ENCODE assay signal across 35 cellular contexts in genomic region chr4:70676554-70677090, GRCh38. TPM values are rescaled to one million over a fixed set of nuclear protein-coding genes. Genes with fewer than 3 reads are reported as not detected.
DNase-seq lines count a peak whose midpoint lies in the region; ATAC-seq and TF ChIP-seq lines count a peak whose summit lies in the region.
"Had no signal": no experiment of that assay in that cellular context is flagged by ENCODE, and none has a peak within 500 bp of the region (broad histone marks: within the 10 kb centered on the region; RNA-seq: fewer than 3 reads in every experiment).

No MANE protein-coding gene starts in this region.

- DNase-seq in activated naive CD4-positive, alpha-beta T cell treated with anti-CD3 and anti-CD28 coated beads, Interleukin-2, amount 10 ng/mL, durations not matched to agents 7 days and 5 days, result no peak
- DNase-seq in activated naive CD4-positive, alpha-beta T cell (lab: John Stamatoyannopoulos, UW), result no peak
- no peak for DNase-seq in HCT116 (ENCODE audit: low read depth, low spot score)
- peak; percentile 56 for DNase-seq in OCI-LY7 (ENCODE audit: low spot score)
- DNase-seq in DMS79 (lab: John Stamatoyannopoulos, UW), result no peak
- no peak for DNase-seq in esophagus muscularis mucosa (ENCODE audit: extremely low spot score)
- DNase-seq: activated CD4-positive, alpha-beta memory T cell treated with anti-CD3 and anti-CD28 coated beads for 36 hours; caudate nucleus; cortex of kidney; effector memory CD4-positive, alpha-beta T cell; hypothalamus; KG1; lower lobe of right lung; natural killer cell; NCI-H1436; NCI-H446; NCI-H82; nucleus accumbens; OCI-M1; right lobe of liver; spleen; stimulated activated CD4-positive, alpha-beta T cell treated with anti-CD3 and anti-CD28 coated beads, Interleukin-2, amount 100 ng/mL, for 24 hours; T-helper 2 cell; testis had no signal

- H3K27ac ChIP-seq in HCT116 (ENCODE audit: low read depth, low read length) (no peak overlapping the region), OCI-LY7 (ENCODE audit: low read depth, low read length, poor library complexity, severe bottlenecking) (peak overlapping the region; percentile 97), esophagus muscularis mucosa (replicated peaks in 1 of 4) (no peak overlapping the region)
- H3K27ac ChIP-seq: A549, epithelial cell of prostate, lower lobe of right lung, prostate gland, right lobe of liver, testis had no signal

- CTCF ChIA-PET in activated naive CD4-positive, alpha-beta T cell treated with anti-CD3 and anti-CD28 coated beads, Interleukin-2, amount 10 ng/mL, durations not matched to agents 7 days and 5 days (lab: Charles Lee), result interaction anchor here (0.7 to 2.3 kb wide), 3 partner anchors 9 to 1419 kb away, joined by 3 to 5 read pairs (median 3); no protein-coding TSS in a partner anchor
- CTCF ChIA-PET in HCT116 (lab: Charles Lee) (no interaction called here), OCI-LY7 (lab: Charles Lee; ENCODE audit: unreplicated experiment) (interaction anchor here (0.5 to 2.0 kb wide), 4 partner anchors 10 to 319 kb away, joined by 3 to 13 read pairs (median 6); partner anchors contain the start of gene JCHAIN)

- peaks cover 5% of the 10 kb centered on the region for H3K27me3 Mint-ChIP-seq in activated naive CD4-positive, alpha-beta T cell treated with anti-CD3 and anti-CD28 coated beads, Interleukin-2, amount 10 ng/mL, durations not matched to agents 7 days and 5 days
- peaks cover 4% of the 10 kb centered on the region for H3K27me3 Mint-ChIP-seq in activated T-helper 17 cell treated with anti-CD3 and anti-CD28 coated beads, Interleukin-2, amount 50 U/mL, for 72 hours
- H3K27me3 Mint-ChIP-seq: stimulated activated naive CD8-positive, alpha-beta T cell treated with anti-CD3 and anti-CD28 coated beads, Interleukin-15, Interleukin-2, amounts not matched to agents 100 ng/mL and 50 ng/mL, for 24 hours had no signal

- H3K36me3 ChIP-seq in HCT116 (ENCODE audit: control insufficient read depth in 1 of 2, insufficient read depth in 2 of 2, low read length in 2 of 2) (no peaks in the 10 kb centered on the region), OCI-LY7 (ENCODE audit: insufficient read depth, low read length) (no peaks in the 10 kb centered on the region), esophagus muscularis mucosa (no peaks in the 10 kb centered on the region)
- H3K36me3 ChIP-seq: lower lobe of right lung, prostate gland, right lobe of liver, spleen had no signal

- RAD21 ChIA-PET in HCT116 (lab: Charles Lee; ENCODE audit: low non-redundant PET in 1 of 2, low total read pairs in 2 of 2, uncharacterized antibody in 2 of 2, unreplicated experiment in 2 of 2), result no interaction called here

- H3K4me3 ChIP-seq in HCT116 (replicated peaks in 1 of 2; ENCODE audit: low read depth in 1 of 2, low read length in 2 of 2), result no peak overlapping the region
- peak overlapping the region; percentile 58 for H3K4me3 ChIP-seq in OCI-LY7 (ENCODE audit: low read depth, low read length, poor library complexity, severe bottlenecking)
- H3K4me3 ChIP-seq in esophagus muscularis mucosa, result no peak overlapping the region
- H3K4me3 ChIP-seq: A549, lower lobe of right lung, prostate gland, right lobe of liver, spleen, testis had no signal

- no peaks in the 10 kb centered on the region for H3K27me3 ChIP-seq in HCT116 (ENCODE audit: insufficient read depth, low read length)
- no peaks in the 10 kb centered on the region for H3K27me3 ChIP-seq in esophagus muscularis mucosa
- H3K27me3 ChIP-seq: right lobe of liver, spleen, testis had no signal

- no peak overlapping the region for H3K9ac ChIP-seq in HCT116 (ENCODE audit: low read length)

- H3K9me2 ChIP-seq in HCT116 (ENCODE audit: insufficient read depth) (no peaks in the 10 kb centered on the region), OCI-LY7 (ENCODE audit: insufficient read depth, low read length) (no peaks in the 10 kb centered on the region)

- H2AFZ ChIP-seq in HCT116 (ENCODE audit: low read depth, low read length, poor library complexity, severe bottlenecking) (peak overlapping the region; percentile 87), OCI-LY7 (ENCODE audit: low read length) (no peak overlapping the region; the same call in 1 of the 2 replicates)

- BruUV-seq in HCT116 (replicated peaks; lab: Mats Ljungman, UMichigan) (no TSS peak), OCI-LY7 (replicated peaks; lab: Mats Ljungman, UMichigan) (no TSS peak)

- ATAC-seq in HCT116, result no peak
- ATAC-seq in HG03280 (IDR thresholded peaks at IDR 0.05; ENCODE audit: unreplicated experiment), result no peak
- ATAC-seq in activated T-helper 17 cell treated with anti-CD3 and anti-CD28 coated beads, Interleukin-2, amount 50 U/mL, for 72 hours (replicated peaks), result no peak
- ATAC-seq: A549; activated CD4-positive, CD25-positive, alpha-beta regulatory T cell treated with anti-CD3 and anti-CD28 coated beads, Interleukin-2, amount 50 U/mL, for 24 hours; lower lobe of right lung; natural killer cell; right lobe of liver had no signal

- intact Hi-C loops in HCT116 (cut with micrococcal nuclease) (no loop called here), OCI-LY7 (cut with micrococcal nuclease; ENCODE audit: unreplicated experiment) (no loop called here), esophagus muscularis mucosa (cut with DNase I) (no loop called here)

- peak overlapping the region; percentile 53; the same call in 1 of the 2 replicates for H3K4me2 ChIP-seq in HCT116 (ENCODE audit: low read length)
- H3K4me2 ChIP-seq in OCI-LY7 (ENCODE audit: low read length), result peak overlapping the region; percentile 76
- H3K4me2 ChIP-seq: A549 had no signal

- WGBS in esophagus muscularis mucosa, result 89% methylated on average over 6 of the region's 6 CpGs

- H3K79me2 ChIP-seq in HCT116 (ENCODE audit: insufficient read depth, low read length) (no peaks in the 10 kb centered on the region), OCI-LY7 (ENCODE audit: insufficient read depth, low read depth, low read length) (peaks cover 25% of the 10 kb centered on the region; the same call in 1 of the 2 replicates)

- peaks cover 11% of the 10 kb centered on the region for H3K36me3 Mint-ChIP-seq in activated naive CD4-positive, alpha-beta T cell treated with anti-CD3 and anti-CD28 coated beads, Interleukin-2, amount 10 ng/mL, durations not matched to agents 7 days and 5 days
- H3K36me3 Mint-ChIP-seq in activated T-helper 17 cell treated with anti-CD3 and anti-CD28 coated beads, Interleukin-2, amount 50 U/mL, for 72 hours (ENCODE audit: low read depth), result no peaks in the 10 kb centered on the region
- H3K36me3 Mint-ChIP-seq: activated CD4-positive, alpha-beta memory T cell treated with anti-CD3 and anti-CD28 coated beads for 36 hours; activated naive CD4-positive, alpha-beta T cell treated with anti-CD3 and anti-CD28 coated beads, Interleukin-2, amount 50 U/mL, for 72 hours; natural killer cell had no signal

- TF ChIP-seq POLR2A in HCT116 (IDR thresholded peaks at IDR 0.05; ENCODE audit: borderline replicate concordance, extremely low read depth, insufficient read depth, insufficient read length) (no peak), esophagus muscularis mucosa (IDR thresholded peaks at IDR 0.05; ENCODE audit: low read depth) (no peak)

- TF ChIP-seq EP300 in esophagus muscularis mucosa (IDR thresholded peaks at IDR 0.05), result no peak

- H3K9me3 ChIP-seq in HCT116 (ENCODE audit: control insufficient read depth in 1 of 2, insufficient read depth in 1 of 2, low read depth in 1 of 2, low read length in 2 of 2), result no peaks in the 10 kb centered on the region
- no peaks in the 10 kb centered on the region for H3K9me3 ChIP-seq in OCI-LY7 (ENCODE audit: low read length)
- H3K9me3 ChIP-seq in esophagus muscularis mucosa, result no peaks in the 10 kb centered on the region
- H3K9me3 ChIP-seq: A549, lower lobe of right lung, prostate gland, right lobe of liver, spleen, testis had no signal

- no peaks in the 10 kb centered on the region for H3K9me3 Mint-ChIP-seq in activated naive CD4-positive, alpha-beta T cell treated with anti-CD3 and anti-CD28 coated beads, Interleukin-2, amount 10 ng/mL, durations not matched to agents 7 days and 5 days
- no peaks in the 10 kb centered on the region for H3K9me3 Mint-ChIP-seq in activated T-helper 17 cell treated with anti-CD3 and anti-CD28 coated beads, Interleukin-2, amount 50 U/mL, for 72 hours
- H3K9me3 Mint-ChIP-seq: activated CD4-positive, alpha-beta memory T cell treated with anti-CD3 and anti-CD28 coated beads for 36 hours; activated naive CD4-positive, alpha-beta T cell treated with anti-CD3 and anti-CD28 coated beads, Interleukin-2, amount 50 U/mL, for 72 hours; activated T-helper 2 cell treated with anti-CD3 and anti-CD28 coated beads, Interferon-gamma antibody, Interleukin-2, Interleukin-4, amounts not matched to agents 10 μg/mL and 5 μg/mL and 100 μg/mL, durations not matched to agents 14 hours and 24 hours and 36 hours; natural killer cell; stimulated activated naive CD8-positive, alpha-beta T cell treated with anti-CD3 and anti-CD28 coated beads, Interleukin-15, Interleukin-2, amounts not matched to agents 100 ng/mL and 50 ng/mL, for 24 hours had no signal

- H3K4me3 Mint-ChIP-seq in activated naive CD4-positive, alpha-beta T cell treated with anti-CD3 and anti-CD28 coated beads, Interleukin-2, amount 10 ng/mL, durations not matched to agents 7 days and 5 days, result peak overlapping the region; percentile 21
- no peak overlapping the region for H3K4me3 Mint-ChIP-seq in activated T-helper 17 cell treated with anti-CD3 and anti-CD28 coated beads, Interleukin-2, amount 50 U/mL, for 72 hours
- H3K4me3 Mint-ChIP-seq: activated CD4-positive, alpha-beta memory T cell treated with anti-CD3 and anti-CD28 coated beads for 36 hours; natural killer cell; stimulated activated naive CD8-positive, alpha-beta T cell treated with anti-CD3 and anti-CD28 coated beads, Interleukin-15, Interleukin-2, amounts not matched to agents 100 ng/mL and 50 ng/mL, for 24 hours had no signal

- TF ChIP-seq CTCF in HCT116 (IDR thresholded peaks at IDR 0.05 in 2 of 3, conservative IDR thresholded peaks at IDR 0.05 in 1 of 3; ENCODE audit: borderline replicate concordance in 1 of 3, insufficient read depth in 1 of 3, low read depth in 2 of 3, low read length in 2 of 3) (no peak), OCI-LY7 (conservative IDR thresholded peaks at IDR 0.05; ENCODE audit: low read length) (no peak), esophagus muscularis mucosa (IDR thresholded peaks at IDR 0.05) (no peak)

- TF ChIP-seq RAD21 in HCT116 (IDR thresholded peaks at IDR 0.05; ENCODE audit: low read depth), result no peak

- POLR2A ChIA-PET in HCT116 (lab: Charles Lee) (no interaction called here), OCI-LY7 (lab: Charles Lee) (interaction anchor here (0.6 to 13.7 kb wide), 10 partner anchors 9 to 320 kb away, joined by 3 to 837 read pairs (median 6); partner anchors contain the start of genes DCK, JCHAIN and UTP3)

- H3K4me1 ChIP-seq in HCT116 (ENCODE audit: control insufficient read depth in 1 of 2, insufficient read depth in 2 of 2, low read length in 2 of 2) (peaks cover 0 to 11% of the 10 kb centered on the region in 2 experiments; a peak in 2 of 4 replicates), OCI-LY7 (ENCODE audit: insufficient read depth, low read length, poor library complexity, severe bottlenecking) (peaks cover 96% of the 10 kb centered on the region), esophagus muscularis mucosa (no peaks in the 10 kb centered on the region)
- H3K4me1 ChIP-seq: lower lobe of right lung, prostate gland, right lobe of liver, testis had no signal

- H4K20me1 ChIP-seq in HCT116 (ENCODE audit: insufficient read depth), result no peaks in the 10 kb centered on the region
- H4K20me1 ChIP-seq in OCI-LY7 (ENCODE audit: insufficient read depth, low read length), result no peaks in the 10 kb centered on the region

- peak overlapping the region; percentile 82 for H3K27ac Mint-ChIP-seq in activated naive CD4-positive, alpha-beta T cell treated with anti-CD3 and anti-CD28 coated beads, Interleukin-2, amount 10 ng/mL, durations not matched to agents 7 days and 5 days
- H3K27ac Mint-ChIP-seq in activated T-helper 17 cell treated with anti-CD3 and anti-CD28 coated beads, Interleukin-2, amount 50 U/mL, for 72 hours, result no peak overlapping the region
- H3K27ac Mint-ChIP-seq: activated CD4-positive, alpha-beta memory T cell treated with anti-CD3 and anti-CD28 coated beads for 36 hours; activated naive CD4-positive, alpha-beta T cell treated with anti-CD3 and anti-CD28 coated beads, Interleukin-2, amount 50 U/mL, for 72 hours; activated T-helper 2 cell treated with anti-CD3 and anti-CD28 coated beads, Interferon-gamma antibody, Interleukin-2, Interleukin-4, amounts not matched to agents 10 μg/mL and 5 μg/mL and 100 μg/mL, durations not matched to agents 14 hours and 24 hours and 36 hours; natural killer cell; stimulated activated naive CD8-positive, alpha-beta T cell treated with anti-CD3 and anti-CD28 coated beads, Interleukin-15, Interleukin-2, amounts not matched to agents 100 ng/mL and 50 ng/mL, for 24 hours had no signal

- H3K4me1 Mint-ChIP-seq in activated naive CD4-positive, alpha-beta T cell treated with anti-CD3 and anti-CD28 coated beads, Interleukin-2, amount 10 ng/mL, durations not matched to agents 7 days and 5 days, result peaks cover 63% of the 10 kb centered on the region
- H3K4me1 Mint-ChIP-seq in activated T-helper 17 cell treated with anti-CD3 and anti-CD28 coated beads, Interleukin-2, amount 50 U/mL, for 72 hours, result peaks cover 6% of the 10 kb centered on the region
- H3K4me1 Mint-ChIP-seq: natural killer cell had no signal

RNA-seq across cellular contexts. Expression of gene JCHAIN, which starts 10.3 kb away (rescaled TPM):
- 0.79 TPM for total RNA-seq in HCT116 (2021; ENCODE audit: unreplicated experiment)
- polyA plus RNA-seq in HCT116 (2012), result 0.32 TPM in 1 of 2 replicates, not detected in the other
- 1,460 and 1,542 TPM in 2 replicates for total RNA-seq in OCI-LY7 (2014; rRNA removed; shearing (Covaris generic))
- 1,325 and 1,492 TPM in 2 replicates for total RNA-seq in OCI-LY7 (2022)
- total RNA-seq in esophagus muscularis mucosa, result 10 to 100 TPM in 1 of 4 donors, 1 to 10 TPM in 3; 2.1 to 18.6 (median 3.9) TPM
- total RNA-seq in activated T-helper 17 cell treated with anti-CD3 and anti-CD28 coated beads, Interleukin-2, amount 50 U/mL, for 72 hours, result not detected
- total RNA-seq: activated CD4-positive, alpha-beta memory T cell treated with anti-CD3 and anti-CD28 coated beads for 36 hours; activated T-helper 2 cell treated with anti-CD3 and anti-CD28 coated beads, Interferon-gamma antibody, Interleukin-2, Interleukin-4, amounts not matched to agents 10 μg/mL and 5 μg/mL and 100 μg/mL, durations not matched to agents 14 hours and 24 hours and 36 hours; HT1080 had no signal

RNA-seq across cellular contexts. Expression of gene UTP3, which starts 11.7 kb away (rescaled TPM):
- total RNA-seq in HCT116 (2021; ENCODE audit: unreplicated experiment) (33.7 TPM), OCI-LY7 (2022) (54.8 and 57.8 TPM in 2 replicates), esophagus muscularis mucosa (10 to 100 TPM; 19.9 to 31.3 (median 21.8) TPM)
- polyA plus RNA-seq in HCT116 (2012), result 28.3 and 30.6 TPM in 2 replicates
- 34.0 and 51.5 TPM in 2 replicates for total RNA-seq in OCI-LY7 (2014; rRNA removed; shearing (Covaris generic))
- 10 to 100 TPM; 23.8 to 29.1 TPM for total RNA-seq in activated T-helper 17 cell treated with anti-CD3 and anti-CD28 coated beads, Interleukin-2, amount 50 U/mL, for 72 hours

RNA-seq across cellular contexts. Expression of gene RUFY3, which starts 45.1 kb away (rescaled TPM):
- 32.9 TPM for total RNA-seq in HCT116 (2021; ENCODE audit: unreplicated experiment)
- 9.0 and 9.6 TPM in 2 replicates for polyA plus RNA-seq in HCT116 (2012)
- 36.4 and 38.2 TPM in 2 replicates for total RNA-seq in OCI-LY7 (2014; rRNA removed; shearing (Covaris generic))
- total RNA-seq in OCI-LY7 (2022), result 42.6 and 52.2 TPM in 2 replicates
- 10 to 100 TPM; 30.5 to 51.9 (median 33.2) TPM for total RNA-seq in esophagus muscularis mucosa
- total RNA-seq in activated T-helper 17 cell treated with anti-CD3 and anti-CD28 coated beads, Interleukin-2, amount 50 U/mL, for 72 hours, result 10 to 100 TPM; 14.1 to 14.9 TPM

RNA-seq across cellular contexts. Expression of gene ENAM, which starts 48.1 kb away (rescaled TPM):
- total RNA-seq in HCT116 (2021; ENCODE audit: unreplicated experiment) (not detected), OCI-LY7 (2022) (3.5 and 6.2 TPM in 2 replicates), esophagus muscularis mucosa (not detected)
- not detected in 2 replicates for polyA plus RNA-seq in HCT116 (2012)
- 0.32 TPM in 1 of 2 replicates, not detected in the other for total RNA-seq in OCI-LY7 (2014; rRNA removed; shearing (Covaris generic))
- total RNA-seq in activated T-helper 17 cell treated with anti-CD3 and anti-CD28 coated beads, Interleukin-2, amount 50 U/mL, for 72 hours, result not detected
- total RNA-seq: activated CD4-positive, alpha-beta memory T cell treated with anti-CD3 and anti-CD28 coated beads for 36 hours; activated naive CD4-positive, alpha-beta T cell treated with anti-CD3 and anti-CD28 coated beads, Interleukin-2, amount 50 U/mL, for 72 hours; activated T-helper 2 cell treated with anti-CD3 and anti-CD28 coated beads, Interferon-gamma antibody, Interleukin-2, Interleukin-4, amounts not matched to agents 10 μg/mL and 5 μg/mL and 100 μg/mL, durations not matched to agents 14 hours and 24 hours and 36 hours; HT1080; mononuclear cell; natural killer cell had no signal

Comparison
In these comparisons a context has a peak if more than half of its experiments do, and no peak if none do; other contexts are left out.
1. RNA of gene JCHAIN, which starts 10.3 kb away (total RNA-seq): 1,325 to 1,542 TPM in OCI-LY7; 2.1 to 18.6 TPM in esophagus muscularis mucosa, 0.79 TPM in HCT116 (single experiment) and not detected in activated T-helper 17 cell treated with anti-CD3 and anti-CD28 coated beads, Interleukin-2, amount 50 U/mL, for 72 hours; every median in the first group is over 10 times any median in the second.